8 cellular contexts compared by ENCODE assay signal in genomic region chr12:120316798-120317257, GRCh38. TPM values are rescaled to one million over a fixed set of nuclear protein-coding genes. Genes with fewer than 3 reads are reported as not detected.
DNase-seq lines count a peak whose midpoint lies in the region; ATAC-seq, FAIRE-seq and TF ChIP-seq lines count a peak whose summit lies in the region.

No MANE protein-coding gene starts in this region.

- no peak for FAIRE-seq in H1 (lab: Jason Lieb, UNC)

- peak overlapping the region; percentile 91 for H2AFZ ChIP-seq in H1 (ENCODE audit: low read length)
- H2AFZ ChIP-seq in neural cell (ENCODE audit: low read depth, low read length), result peak overlapping the region; percentile 48

- H2BK20ac ChIP-seq in H1 (ENCODE audit: low read length), result no peak overlapping the region

- no peak overlapping the region for H3K23ac ChIP-seq in H1 (ENCODE audit: insufficient read length)

- no peaks in the 10 kb centered on the region for H3F3A ChIP-seq in neural cell (ENCODE audit: insufficient read depth, low read length, poor library complexity, severe bottlenecking)

- 59% methylated on average over 10 of the region's 10 CpGs; no CpG with 5 or more reads in 1 of the 2 experiments for WGBS in H1 (ENCODE audit: extremely low coverage in 1 of 2, insufficient coverage in 1 of 2, insufficient read length in 1 of 2, insufficient replicate concordance in 2 of 2, low coverage in 1 of 2, low lambda C conversion rate in 2 of 2, missing lambda C conversion rate in 1 of 2), 2 experiments

- intact Hi-C loops in CD4-positive, alpha-beta memory T cell (cut with micrococcal nuclease), result loop anchor here (1.0 to 5.0 kb wide), 7 partner anchors 15 to 369 kb away; partner anchors contain the start of genes COX6A1, POP5, RNF10 and SIRT4

- no peaks in the 10 kb centered on the region for H3K27me3 ChIP-seq in CD4-positive, alpha-beta memory T cell (ENCODE audit: insufficient read depth, low read length)
- H3K27me3 ChIP-seq in H1 (replicated peaks in 1 of 4; ENCODE audit: control insufficient read depth in 3 of 4, extremely low read depth in 1 of 4, insufficient read depth in 3 of 4, low read length in 3 of 4) (no peaks in the 10 kb centered on the region), neural cell (ENCODE audit: insufficient read depth, low read depth, low read length) (no peaks in the 10 kb centered on the region)

- POLR2A ChIA-PET in CD4-positive, alpha-beta memory T cell (lab: Charles Lee; ENCODE audit: partially characterized antibody), result interaction anchor here (0.7 to 6.9 kb wide), 9 partner anchors 10 to 219 kb away, joined by 3 to 113 read pairs (median 5); partner anchors contain the start of genes COX6A1, RNU4-1, RNU4-2 and RPLP0
- POLR2A ChIA-PET in H1 (lab: Charles Lee; ENCODE audit: partially characterized antibody), result interaction anchor here (0.9 to 8.1 kb wide), 11 partner anchors 10 to 121 kb away, joined by 3 to 102 read pairs (median 4); partner anchors contain the start of genes PLA2G1B, RNU4-1, RNU4-2 and RPLP0

- H3K27me3 Mint-ChIP-seq in CD4-positive, alpha-beta memory T cell, result no peaks in the 10 kb centered on the region

- H3K4me1 ChIP-seq in CD4-positive, alpha-beta memory T cell (ENCODE audit: insufficient read depth, low read length), result peaks cover 10% of the 10 kb centered on the region
- H3K4me1 ChIP-seq in H1 (replicated peaks in 1 of 4; ENCODE audit: control insufficient read depth in 3 of 4, insufficient read depth in 4 of 4, low read length in 3 of 4), result peaks cover 0 to 8% (median 4%) of the 10 kb centered on the region in 4 experiments; a peak in 3 of 7 replicates

- no peak for TF ChIP-seq CTCF in H1 (IDR thresholded peaks at IDR 0.05; ENCODE audit: control extremely low read depth in 1 of 3, insufficient read depth in 1 of 3, low read depth in 1 of 3, low read length in 3 of 3)
- TF ChIP-seq CTCF in neural cell (IDR thresholded peaks at IDR 0.05; ENCODE audit: poor library complexity, severe bottlenecking), result no peak

- TF ChIP-seq EP300 in H1 (IDR thresholded peaks at IDR 0.05; ENCODE audit: borderline replicate concordance in 1 of 2, low read depth in 2 of 2, low read length in 2 of 2) (no peak), neural cell (conservative IDR thresholded peaks at IDR 0.05; ENCODE audit: poor library complexity, severe bottlenecking) (no peak)

- H3K23me2 ChIP-seq in H1 (ENCODE audit: low read depth, low read length), result peaks cover 3% of the 10 kb centered on the region; the same call in 1 of the 2 replicates

- H2AK5ac ChIP-seq in H1 (ENCODE audit: low read depth, low read length), result no peak overlapping the region

- peak overlapping the region; percentile 42 to 65 for H3K4me3 ChIP-seq in CD4-positive, alpha-beta memory T cell (ENCODE audit: low read length in 2 of 2)
- peak overlapping the region; percentile 33 to 67 (median 56) for H3K4me3 ChIP-seq in H1 (ENCODE audit: extremely low read depth in 1 of 4, insufficient read depth in 2 of 4, low read depth in 3 of 4, low read length in 4 of 4)
- H3K4me3 ChIP-seq in neural cell (ENCODE audit: low read length), result peak overlapping the region; percentile 66

- no peaks in the 10 kb centered on the region for H3K36me3 Mint-ChIP-seq in CD4-positive, alpha-beta memory T cell

- H4K91ac ChIP-seq in H1 (replicated peaks; ENCODE audit: insufficient read length, low read length), result peak overlapping the region; percentile 3

- H3K14ac ChIP-seq in H1 (ENCODE audit: insufficient read length), result no peak overlapping the region

- peak overlapping the region; percentile 81 for H3K27ac ChIP-seq in CD4-positive, alpha-beta memory T cell (ENCODE audit: low read depth, low read length)
- H3K27ac ChIP-seq in H1 (ENCODE audit: low read depth, low read length) (0 out of 2 replicates have a peak overlapping the region, but pooled peaks have one; percentile 1), neural cell (ENCODE audit: low read length) (peak overlapping the region; percentile 85)

- peak overlapping the region; percentile 50 for H3K4ac ChIP-seq in H1 (replicated peaks; ENCODE audit: insufficient read length, low read depth, low read length)

- no peaks in the 10 kb centered on the region for H3K36me3 ChIP-seq in CD4-positive, alpha-beta memory T cell (ENCODE audit: insufficient read depth, low read length)
- H3K36me3 ChIP-seq in H1 (ENCODE audit: control insufficient read depth in 2 of 4, insufficient read depth in 4 of 4, low read length in 3 of 4) (no peaks in the 10 kb centered on the region), neural cell (ENCODE audit: insufficient read depth, low read length) (no peaks in the 10 kb centered on the region)

- peak overlapping the region; percentile 75; the same call in 1 of the 2 replicates for H4K8ac ChIP-seq in H1 (ENCODE audit: extremely low read depth, insufficient read depth, low read length)

- H2BK15ac ChIP-seq in H1 (ENCODE audit: low read length), result no peak overlapping the region

- peak overlapping the region; percentile 90 to 99 (median 98) for H3K27ac Mint-ChIP-seq in CD4-positive, alpha-beta memory T cell

- peaks cover 11 to 16% (median 14%) of the 10 kb centered on the region in 4 donors for H3K4me1 Mint-ChIP-seq in CD4-positive, alpha-beta memory T cell

- H3K9ac ChIP-seq in H1 (replicated peaks in 1 of 4; ENCODE audit: extremely low read depth in 1 of 4, low read depth in 3 of 4, low read length in 3 of 4) (peak overlapping the region; percentile 57 to 73 (median 69)), neural cell (ENCODE audit: low read length) (peak overlapping the region; percentile 79)

- H4K20me1 ChIP-seq in H1 (replicated peaks in 1 of 2; ENCODE audit: control insufficient read depth in 1 of 2, insufficient read depth in 2 of 2, low read length in 2 of 2) (no peaks in the 10 kb centered on the region), neural cell (ENCODE audit: insufficient read depth) (no peaks in the 10 kb centered on the region)

- H3K4me2 ChIP-seq in H1 (ENCODE audit: insufficient read depth in 1 of 2, low read depth in 2 of 2, low read length in 2 of 2), result peak overlapping the region; percentile 67 to 91
- peak overlapping the region; percentile 72 for H3K4me2 ChIP-seq in neural cell (ENCODE audit: low read length)

- no peaks in the 10 kb centered on the region for H3K9me3 Mint-ChIP-seq in CD4-positive, alpha-beta memory T cell

- H2BK120ac ChIP-seq in H1 (replicated peaks; ENCODE audit: low read depth, low read length), result no peak overlapping the region

- DNase-seq in CD4-positive, alpha-beta memory T cell, result no peak
- DNase-seq in NCI-H69 (lab: John Stamatoyannopoulos, UW) (peak; percentile 57), H1 (ENCODE audit: low read depth in 1 of 2, low spot score in 2 of 2) (peak in 1 of 2 experiments; percentile 47), medulla oblongata (ENCODE audit: extremely low spot score) (no peak), H4 (ENCODE audit: low spot score) (no peak)

- H3K9me3 ChIP-seq in CD4-positive, alpha-beta memory T cell (ENCODE audit: control insufficient read depth in 1 of 2, low read length in 2 of 2), result no peaks in the 10 kb centered on the region
- H3K9me3 ChIP-seq in H1 (ENCODE audit: insufficient read depth in 2 of 2, low read depth in 1 of 2, low read length in 1 of 2), result no peaks in the 10 kb centered on the region
- no peaks in the 10 kb centered on the region for H3K9me3 ChIP-seq in neural cell (ENCODE audit: low read length)

- H3K9me2 ChIP-seq in neural cell (ENCODE audit: insufficient read depth, low read length), result no peaks in the 10 kb centered on the region

- no peaks in the 10 kb centered on the region for H3K79me1 ChIP-seq in H1 (ENCODE audit: low read depth, low read length)

- CTCF ChIA-PET in CD4-positive, alpha-beta memory T cell (lab: Charles Lee; ENCODE audit: partially characterized antibody), result interaction anchor here (0.7 to 5.7 kb wide), 10 partner anchors 9 to 441 kb away, joined by 3 to 69 read pairs (median 4); partner anchors contain the start of genes RNU4-1, RNU4-2, RPLP0 and SIRT4
- CTCF ChIA-PET in H1 (lab: Charles Lee; ENCODE audit: partially characterized antibody), result interaction anchor here (0.7 to 11.0 kb wide), 15 partner anchors 8 to 619 kb away, joined by 3 to 109 read pairs (median 3); partner anchors contain the start of genes COQ5, PLA2G1B, RNU4-2 and SIRT4

- TF ChIP-seq RAD21 in H1 (IDR thresholded peaks at IDR 0.05 in 1 of 2, conservative IDR thresholded peaks at IDR 0.05 in 1 of 2; ENCODE audit: low read depth in 2 of 2, low read length in 2 of 2), result no peak
- no peak for TF ChIP-seq RAD21 in neural cell (conservative IDR thresholded peaks at IDR 0.05)

- H2BK12ac ChIP-seq in H1 (ENCODE audit: low read depth, low read length), result peak overlapping the region; percentile 6; the same call in 1 of the 2 replicates

- TF ChIP-seq POLR2A in H1 (IDR thresholded peaks at IDR 0.05; ENCODE audit: control extremely low read depth in 1 of 2, low read depth in 2 of 2, low read length in 2 of 2), result no peak

- no peak overlapping the region for H3K18ac ChIP-seq in H1 (ENCODE audit: extremely low read depth, low read length)

- H2BK5ac ChIP-seq in H1 (ENCODE audit: low read depth, low read length), result 0 out of 2 replicates have a peak overlapping the region, but pooled peaks have one; percentile 69

- H3K79me2 ChIP-seq in H1 (ENCODE audit: control insufficient read depth in 1 of 2, insufficient read depth in 2 of 2, low read length in 2 of 2) (no peaks in the 10 kb centered on the region), neural cell (replicated peaks; ENCODE audit: insufficient read depth, low read length) (no peaks in the 10 kb centered on the region)

- peak overlapping the region; percentile 87 to 95 (median 92) for H3K4me3 Mint-ChIP-seq in CD4-positive, alpha-beta memory T cell

- H3K56ac ChIP-seq in H1 (replicated peaks; ENCODE audit: insufficient read length, low read depth, low read length), result peak overlapping the region; percentile 22

- H4K5ac ChIP-seq in H1 (ENCODE audit: insufficient read length, low read depth, low read length), result peak overlapping the region; percentile 7

- ATAC-seq in HG03442 (IDR thresholded peaks at IDR 0.05; ENCODE audit: unreplicated experiment), result no peak
- ATAC-seq in HG03439 (IDR thresholded peaks at IDR 0.05; ENCODE audit: unreplicated experiment), result no peak

RNA-seq across cellular contexts. Expression of gene PLA2G1B, which starts 10.8 kb away (rescaled TPM):
- total RNA-seq in CD4-positive, alpha-beta memory T cell, result not detected
- polyA plus RNA-seq in CD4-positive, alpha-beta memory T cell, result under 1 TPM in 1 of 2 donors, not detected in 1; 0.99 TPM
- not detected in 2 replicates for total RNA-seq in H1 (2021; fragmentation: NEBNext Ultra II Directional; extraction: Animal tissue kit (Norgen Biotek cat#: 25700))
- polyA plus RNA-seq in H1 (2011; rRNA removed) (0.19 TPM in 1 of 2 replicates, not detected in the other), neural cell (not detected in 2 replicates)
- polyA plus RNA-seq in H1 (2011; cell fraction: cytosol; rRNA removed), result not detected
- polyA plus RNA-seq in H1 (2011; cell fraction: nucleus; rRNA removed), result not detected
- not detected in 4 replicates for polyA plus RNA-seq in H1 (2012, experiment 1 of 2)
- not detected for polyA plus RNA-seq in H1 (2012, experiment 2 of 2)
- polyA plus RNA-seq in H1 (2013, experiment 1 of 2), result not detected
- not detected for polyA plus RNA-seq in H1 (2013, experiment 2 of 2)
- not detected in 2 replicates for polyA minus RNA-seq in H1 (2011; rRNA and poly(A)+ RNA removed)
- not detected for polyA minus RNA-seq in H1 (2011; cell fraction: cytosol; rRNA and poly(A)+ RNA removed)
- polyA minus RNA-seq in H1 (2011; cell fraction: nucleus; rRNA and poly(A)+ RNA removed), result not detected
- polyA minus RNA-seq in neural cell, result not detected in 2 replicates
- total RNA-seq in H4 (2014; rRNA removed; shearing (Covaris generic)), result not detected in 2 replicates

RNA-seq across cellular contexts. Expression of gene SIRT4, which starts 14.7 kb away (rescaled TPM):
- 1 to 10 TPM; 4.9 to 5.9 TPM for total RNA-seq in CD4-positive, alpha-beta memory T cell
- polyA plus RNA-seq in CD4-positive, alpha-beta memory T cell, result 1 to 10 TPM in 1 of 2 donors, under 1 TPM in 1; 0.46 to 2.2 TPM
- total RNA-seq in H1 (2021; fragmentation: NEBNext Ultra II Directional; extraction: Animal tissue kit (Norgen Biotek cat#: 25700)), result 2.3 and 4.1 TPM in 2 replicates
- polyA plus RNA-seq in H1 (2011; rRNA removed) (2.7 and 3.8 TPM in 2 replicates), neural cell (9.7 and 13.8 TPM in 2 replicates)
- 4.1 TPM for polyA plus RNA-seq in H1 (2011; cell fraction: cytosol; rRNA removed)
- polyA plus RNA-seq in H1 (2011; cell fraction: nucleus; rRNA removed), result 3.0 TPM
- polyA plus RNA-seq in H1 (2012, experiment 1 of 2), result 2.8 to 5.4 TPM (median 4.4 TPM) in 4 replicates
- 3.1 TPM for polyA plus RNA-seq in H1 (2012, experiment 2 of 2)
- polyA plus RNA-seq in H1 (2013, experiment 1 of 2), result 1.4 TPM
- polyA plus RNA-seq in H1 (2013, experiment 2 of 2), result 2.1 TPM
- 2.5 and 3.1 TPM in 2 replicates for polyA minus RNA-seq in H1 (2011; rRNA and poly(A)+ RNA removed)
- 1.9 TPM for polyA minus RNA-seq in H1 (2011; cell fraction: cytosol; rRNA and poly(A)+ RNA removed)
- 1.4 TPM for polyA minus RNA-seq in H1 (2011; cell fraction: nucleus; rRNA and poly(A)+ RNA removed)
- 5.8 and 7.5 TPM in 2 replicates for polyA minus RNA-seq in neural cell
- total RNA-seq in H4 (2014; rRNA removed; shearing (Covaris generic)), result 2.4 and 6.8 TPM in 2 replicates

RNA-seq across cellular contexts. Expression of gene RNU4-1, which starts 23.8 kb away (rescaled TPM):
- total RNA-seq in CD4-positive, alpha-beta memory T cell, result 1,000 to 10,000 TPM in 1 of 2 experiments, 100 to 1,000 TPM in 1; 925 to 1,200 TPM
- polyA plus RNA-seq in CD4-positive, alpha-beta memory T cell, result not detected
- total RNA-seq in H1 (2021; fragmentation: NEBNext Ultra II Directional; extraction: Animal tissue kit (Norgen Biotek cat#: 25700)), result 1,424 and 1,786 TPM in 2 replicates
- polyA plus RNA-seq in H1 (2011; rRNA removed) (under 0.01 TPM in 2 replicates), neural cell (under 0.01 TPM in 1 of 2 replicates, not detected in the other)
- under 0.01 TPM for polyA plus RNA-seq in H1 (2011; cell fraction: cytosol; rRNA removed)
- under 0.01 TPM for polyA plus RNA-seq in H1 (2011; cell fraction: nucleus; rRNA removed)
- 269 to 479 TPM in 2 of 4 replicates, not detected in the others for polyA plus RNA-seq in H1 (2012, experiment 1 of 2)
- polyA plus RNA-seq in H1 (2012, experiment 2 of 2), result not detected
- not detected for polyA plus RNA-seq in H1 (2013, experiment 1 of 2)
- not detected for polyA plus RNA-seq in H1 (2013, experiment 2 of 2)
- polyA minus RNA-seq in H1 (2011; rRNA and poly(A)+ RNA removed), result 17,972 and 34,273 TPM in 2 replicates
- 67,273 TPM for polyA minus RNA-seq in H1 (2011; cell fraction: cytosol; rRNA and poly(A)+ RNA removed)
- polyA minus RNA-seq in H1 (2011; cell fraction: nucleus; rRNA and poly(A)+ RNA removed), result under 0.01 TPM
- polyA minus RNA-seq in neural cell, result under 0.01 TPM in 2 replicates
- total RNA-seq in H4 (2014; rRNA removed; shearing (Covaris generic)), result under 0.01 TPM in 2 replicates

RNA-seq across cellular contexts. Expression of gene RNU4-2, which starts 25.1 kb away (rescaled TPM):
- over 10,000 TPM in 1 of 2 experiments, 1,000 to 10,000 TPM in 1; 8,627 to 11,547 TPM for total RNA-seq in CD4-positive, alpha-beta memory T cell
- not detected for polyA plus RNA-seq in CD4-positive, alpha-beta memory T cell
- total RNA-seq in H1 (2021; fragmentation: NEBNext Ultra II Directional; extraction: Animal tissue kit (Norgen Biotek cat#: 25700)), result 1,112 and 1,388 TPM in 2 replicates
- polyA plus RNA-seq in H1 (2011; rRNA removed), result under 0.01 TPM in 2 replicates
- polyA plus RNA-seq in H1 (2011; cell fraction: cytosol; rRNA removed), result under 0.01 TPM
- polyA plus RNA-seq in H1 (2011; cell fraction: nucleus; rRNA removed), result under 0.01 TPM
- polyA plus RNA-seq in H1 (2012, experiment 1 of 2), result 129 to 168 TPM in 2 of 4 replicates, not detected in the others
- not detected for polyA plus RNA-seq in H1 (2012, experiment 2 of 2)
- polyA plus RNA-seq in H1 (2013, experiment 1 of 2), result not detected
- not detected for polyA plus RNA-seq in H1 (2013, experiment 2 of 2)
- polyA minus RNA-seq in H1 (2011; rRNA and poly(A)+ RNA removed), result 15,221 and 27,096 TPM in 2 replicates
- polyA minus RNA-seq in H1 (2011; cell fraction: cytosol; rRNA and poly(A)+ RNA removed), result 41,377 TPM
- polyA minus RNA-seq in H1 (2011; cell fraction: nucleus; rRNA and poly(A)+ RNA removed), result under 0.01 TPM
- under 0.01 TPM in 1 of 2 replicates, not detected in the other for polyA plus RNA-seq in neural cell
- polyA minus RNA-seq in neural cell, result under 0.01 TPM in 2 replicates
- under 0.01 TPM in 1 of 2 replicates, not detected in the other for total RNA-seq in H4 (2014; rRNA removed; shearing (Covaris generic))

RNA-seq across cellular contexts. Expression of gene PXN, which starts 51.3 kb away (rescaled TPM):
- total RNA-seq in CD4-positive, alpha-beta memory T cell, result 100 to 1,000 TPM; 108 to 126 TPM
- 100 to 1,000 TPM in 1 of 2 donors, 10 to 100 TPM in 1; 81.7 to 115 TPM for polyA plus RNA-seq in CD4-positive, alpha-beta memory T cell
- 105 and 109 TPM in 2 replicates for total RNA-seq in H1 (2021; fragmentation: NEBNext Ultra II Directional; extraction: Animal tissue kit (Norgen Biotek cat#: 25700))
- polyA plus RNA-seq in H1 (2011; rRNA removed), result 51.0 and 89.2 TPM in 2 replicates
- 29.0 TPM for polyA plus RNA-seq in H1 (2011; cell fraction: cytosol; rRNA removed)
- polyA plus RNA-seq in H1 (2011; cell fraction: nucleus; rRNA removed), result 80.4 TPM
- 58.2 to 73.1 TPM (median 70.3 TPM) in 4 replicates for polyA plus RNA-seq in H1 (2012, experiment 1 of 2)
- polyA plus RNA-seq in H1 (2012, experiment 2 of 2), result 83.1 TPM
- 88.7 TPM for polyA plus RNA-seq in H1 (2013, experiment 1 of 2)
- polyA plus RNA-seq in H1 (2013, experiment 2 of 2), result 91.0 TPM
- polyA minus RNA-seq in H1 (2011; rRNA and poly(A)+ RNA removed), result 45.0 and 62.0 TPM in 2 replicates
- polyA minus RNA-seq in H1 (2011; cell fraction: cytosol; rRNA and poly(A)+ RNA removed), result 30.5 TPM
- 33.2 TPM for polyA minus RNA-seq in H1 (2011; cell fraction: nucleus; rRNA and poly(A)+ RNA removed)
- 5.9 and 6.3 TPM in 2 replicates for polyA plus RNA-seq in neural cell
- 4.6 and 7.4 TPM in 2 replicates for polyA minus RNA-seq in neural cell
- total RNA-seq in H4 (2014; rRNA removed; shearing (Covaris generic)), result 18.7 and 31.3 TPM in 2 replicates

Comparison
In these comparisons a context has a peak if more than half of its experiments do, and no peak if none do; other contexts are left out.
1. H3K27ac ChIP-seq: peak in every context shown above with its lines; median percentile 85 in neural cell; 81 in CD4-positive, alpha-beta memory T cell; 1 in H1.
2. RNA of gene RNU4-1, which starts 23.8 kb away (total RNA-seq): 1,424 to 1,786 TPM in H1 and 925 to 1,200 TPM in CD4-positive, alpha-beta memory T cell; under 0.01 TPM in H4; every median in the first group is over 100 times any median in the second.
3. Peak in every context shown above with its lines, with median percentiles within 50 percentile points of each other: H3K4me3 ChIP-seq.